20 cellular contexts compared by ENCODE assay signal in genomic region chr6:84309336-84309735, GRCh38.
A peak's percentile ranks its signal among the peaks of the same experiment; 100 is the strongest.
DNase-seq lines count a peak whose midpoint lies in the region; ATAC-seq, FAIRE-seq and TF ChIP-seq lines count a peak whose summit lies in the region.
"Had no signal": no experiment of that assay in that cellular context is flagged by ENCODE, and none has a peak within 500 bp of the region (broad histone marks: within the 10 kb centered on the region; RNA-seq: fewer than 3 reads in every experiment).

No MANE protein-coding gene starts in this region.

- no peak for TF ChIP-seq EP300 in K562 (IDR thresholded peaks at IDR 0.05; ENCODE audit: low read length)

- H3K9ac ChIP-seq in K562 (ENCODE audit: insufficient read depth in 1 of 2, low read depth in 2 of 2, low read length in 2 of 2): no peak overlapping the region
- H3K9ac ChIP-seq: BLaER1 had no signal

- H3K27ac Mint-ChIP-seq in effector memory CD8-positive, alpha-beta T cell: no peak overlapping the region
- no peak overlapping the region for H3K27ac Mint-ChIP-seq in activated T-helper 2 cell treated with anti-CD3 and anti-CD28 coated beads, Interferon-gamma antibody, Interleukin-2, Interleukin-4, amounts not matched to agents 10 μg/mL and 5 μg/mL and 100 μg/mL, durations not matched to agents 14 hours and 24 hours and 36 hours
- H3K27ac Mint-ChIP-seq: CD14-positive monocyte; CD4-positive, alpha-beta memory T cell; H9 had no signal

- no peaks in the 10 kb centered on the region for H4K20me1 ChIP-seq in K562 (replicated peaks; ENCODE audit: control insufficient read depth, insufficient read depth, low read length)
- H4K20me1 ChIP-seq: BLaER1 had no signal

- TF ChIP-seq CTCF in K562 (IDR thresholded peaks at IDR 0.05 in 2 of 3, conservative IDR thresholded peaks at IDR 0.05 in 1 of 3; ENCODE audit: insufficient read depth in 2 of 3, low read depth in 1 of 3, low read length in 3 of 3) (no peak), fibroblast of mammary gland (conservative IDR thresholded peaks at IDR 0.05; ENCODE audit: control insufficient read depth, insufficient read depth, low read depth, low read length) (no peak), foreskin keratinocyte (conservative IDR thresholded peaks at IDR 0.05) (no peak), WERI-Rb-1 (IDR thresholded peaks at IDR 0.05; ENCODE audit: low read depth, low read length) (no peak)

- H3K36me3 ChIP-seq in K562 (ENCODE audit: control insufficient read depth, insufficient read depth, low read length) (no peaks in the 10 kb centered on the region), WERI-Rb-1 (no peaks in the 10 kb centered on the region)
- H3K36me3 ChIP-seq: BLaER1 had no signal

- in situ Hi-C loops in K562 (cut with MboI): no loop called here

- H3K79me2 ChIP-seq in K562 (ENCODE audit: control insufficient read depth, insufficient read depth, low read length): no peaks in the 10 kb centered on the region

- no TSS peak for BruUV-seq in K562 (replicated peaks; lab: Mats Ljungman, UMichigan)

- peaks cover 0 to 3% of the 10 kb centered on the region in 2 donors for H3K9me3 Mint-ChIP-seq in effector memory CD8-positive, alpha-beta T cell
- no peaks in the 10 kb centered on the region for H3K9me3 Mint-ChIP-seq in activated T-helper 2 cell treated with anti-CD3 and anti-CD28 coated beads, Interferon-gamma antibody, Interleukin-2, Interleukin-4, amounts not matched to agents 10 μg/mL and 5 μg/mL and 100 μg/mL, durations not matched to agents 14 hours and 24 hours and 36 hours
- H3K9me3 Mint-ChIP-seq: CD4-positive, alpha-beta memory T cell; H9 had no signal

- DNase-seq in K562 (ENCODE audit: extremely low read depth in 1 of 4, low spot score in 3 of 4): no peak
- peak; percentile 15 for DNase-seq in fibroblast of mammary gland (ENCODE audit: low read depth)
- DNase-seq in myocyte (ENCODE audit: low read depth): peak; percentile 34
- no peak for DNase-seq in foreskin keratinocyte
- no peak for DNase-seq in effector memory CD8-positive, alpha-beta T cell
- DNase-seq in activated T-helper 2 cell treated with anti-CD3 and anti-CD28 coated beads, Interferon-gamma antibody, Interleukin-2, Interleukin-4, amounts not matched to agents 10 μg/mL and 5 μg/mL and 100 μg/mL, durations not matched to agents 14 hours and 24 hours and 36 hours (ENCODE audit: low spot score): no peak
- DNase-seq in WERI-Rb-1: no peak
- DNase-seq: CD4-positive, alpha-beta memory T cell; DMS153; DMS79; GDM1; H9; IMR-90 had no signal

- intact Hi-C loops in K562 (cut with micrococcal nuclease): no loop called here
- intact Hi-C loops in activated T-helper 2 cell treated with anti-CD3 and anti-CD28 coated beads, Interferon-gamma antibody, Interleukin-2, Interleukin-4, amounts not matched to agents 10 μg/mL and 5 μg/mL and 100 μg/mL, durations not matched to agents 14 hours and 24 hours and 36 hours (cut with micrococcal nuclease): no loop called here

- H3K27me3 ChIP-seq in K562 (ENCODE audit: control insufficient read depth in 2 of 2, insufficient read depth in 2 of 2, low read length in 2 of 2) (no peaks in the 10 kb centered on the region), foreskin keratinocyte (no peaks in the 10 kb centered on the region), WERI-Rb-1 (ENCODE audit: insufficient read depth, low read depth, severe bottlenecking) (no peaks in the 10 kb centered on the region)
- H3K27me3 ChIP-seq: BLaER1 had no signal

- POLR2A ChIA-PET in K562 (lab: Yijun Ruan, JAX): interaction anchor here (1.0 kb wide), 2 partner anchors 13 to 25 kb away, joined by 3 to 4 read pairs; no protein-coding TSS in a partner anchor

- no peak overlapping the region for H3K4me2 ChIP-seq in K562 (ENCODE audit: insufficient read depth, low read length)
- H3K4me2 ChIP-seq: A549, BLaER1 had no signal

- H3K4me1 ChIP-seq in K562 (replicated peaks in 1 of 2; ENCODE audit: control insufficient read depth in 2 of 2, insufficient read depth in 2 of 2, low read length in 2 of 2): no peaks in the 10 kb centered on the region; a peak in 1 of 5 replicates
- H3K4me1 ChIP-seq in foreskin keratinocyte: no peaks in the 10 kb centered on the region
- H3K4me1 ChIP-seq: A549, BLaER1 had no signal

- CTCF ChIA-PET in K562 (lab: Yijun Ruan, JAX; ENCODE audit: low intra/inter-chr PET ratio): no interaction called here

- WGBS in K562 (ENCODE audit: insufficient coverage, low coverage, missing lambda C conversion rate): 9% methylated on average over 2 of the region's 2 CpGs

- no peak for FAIRE-seq in K562 (lab: Jason Lieb, UNC)
- FAIRE-seq: A549, GM12892, GM18507, H1, HTR-8/SVneo had no signal

- H3K9me1 ChIP-seq in K562 (ENCODE audit: control insufficient read depth, insufficient read depth, low read length): no peaks in the 10 kb centered on the region

- no peak for TF ChIP-seq POLR2A in K562 (conservative IDR thresholded peaks at IDR 0.05)

- H3K4me3 ChIP-seq in K562: no peak overlapping the region
- no peak overlapping the region for H3K4me3 ChIP-seq in fibroblast of mammary gland (ENCODE audit: control insufficient read depth, low read depth, low read length)
- H3K4me3 ChIP-seq in WERI-Rb-1 (ENCODE audit: low read depth, low read length): no peak overlapping the region
- H3K4me3 ChIP-seq: A549, BLaER1 had no signal

- no peaks in the 10 kb centered on the region for H3K4me1 Mint-ChIP-seq in effector memory CD8-positive, alpha-beta T cell (ENCODE audit: low read depth in 2 of 2)
- H3K4me1 Mint-ChIP-seq in activated T-helper 2 cell treated with anti-CD3 and anti-CD28 coated beads, Interferon-gamma antibody, Interleukin-2, Interleukin-4, amounts not matched to agents 10 μg/mL and 5 μg/mL and 100 μg/mL, durations not matched to agents 14 hours and 24 hours and 36 hours (ENCODE audit: low read depth): no peaks in the 10 kb centered on the region
- H3K4me1 Mint-ChIP-seq: CD14-positive monocyte; CD4-positive, alpha-beta memory T cell; H9 had no signal

- H3K27ac ChIP-seq in K562 (ENCODE audit: extremely low read depth, low read depth, low read length): no peak overlapping the region
- H3K27ac ChIP-seq in foreskin keratinocyte: no peak overlapping the region
- H3K27ac ChIP-seq in WERI-Rb-1: no peak overlapping the region
- H3K27ac ChIP-seq: A549, BLaER1 had no signal

- no peaks in the 10 kb centered on the region for H3K9me3 ChIP-seq in K562 (replicated peaks; ENCODE audit: control insufficient read depth, insufficient read depth, low read depth, low read length)
- H3K9me3 ChIP-seq in WERI-Rb-1 (ENCODE audit: severe bottlenecking): no peaks in the 10 kb centered on the region
- H3K9me3 ChIP-seq: A549, BLaER1 had no signal

- TF ChIP-seq RAD21 in K562 (CRISPR knock-in tag; conservative IDR thresholded peaks at IDR 0.05 in 1 of 2, IDR thresholded peaks at IDR 0.05 in 1 of 2): no peak

- H2AFZ ChIP-seq in K562 (ENCODE audit: low read depth, low read length): peak overlapping the region; percentile 18

- no peak for ATAC-seq in K562
- no peak for ATAC-seq in foreskin keratinocyte
- no peak for ATAC-seq in effector memory CD8-positive, alpha-beta T cell (replicated peaks)
- ATAC-seq: A549 had no signal

- no peaks in the 10 kb centered on the region for H3K27me3 Mint-ChIP-seq in effector memory CD8-positive, alpha-beta T cell
- H3K27me3 Mint-ChIP-seq in activated T-helper 2 cell treated with anti-CD3 and anti-CD28 coated beads, Interferon-gamma antibody, Interleukin-2, Interleukin-4, amounts not matched to agents 10 μg/mL and 5 μg/mL and 100 μg/mL, durations not matched to agents 14 hours and 24 hours and 36 hours (ENCODE audit: low read depth): no peaks in the 10 kb centered on the region
- H3K27me3 Mint-ChIP-seq: CD4-positive, alpha-beta memory T cell had no signal

- peaks cover 3% of the 10 kb centered on the region for H3K36me3 Mint-ChIP-seq in effector memory CD8-positive, alpha-beta T cell (ENCODE audit: insufficient read depth)
- no peaks in the 10 kb centered on the region for H3K36me3 Mint-ChIP-seq in activated T-helper 2 cell treated with anti-CD3 and anti-CD28 coated beads, Interferon-gamma antibody, Interleukin-2, Interleukin-4, amounts not matched to agents 10 μg/mL and 5 μg/mL and 100 μg/mL, durations not matched to agents 14 hours and 24 hours and 36 hours (ENCODE audit: low read depth)
- H3K36me3 Mint-ChIP-seq: CD14-positive monocyte; CD4-positive, alpha-beta memory T cell had no signal

- no peak overlapping the region for H3K4me3 Mint-ChIP-seq in effector memory CD8-positive, alpha-beta T cell
- H3K4me3 Mint-ChIP-seq in activated T-helper 2 cell treated with anti-CD3 and anti-CD28 coated beads, Interferon-gamma antibody, Interleukin-2, Interleukin-4, amounts not matched to agents 10 μg/mL and 5 μg/mL and 100 μg/mL, durations not matched to agents 14 hours and 24 hours and 36 hours (ENCODE audit: low read depth): no peak overlapping the region
- H3K4me3 Mint-ChIP-seq: CD14-positive monocyte; CD4-positive, alpha-beta memory T cell; H9 had no signal

TF ChIP-seq in K562, 482 proteins besides CTCF, POLR2A, EP300 and RAD21 (continues in another document):
- TF ChIP-seq, protein P1, sequence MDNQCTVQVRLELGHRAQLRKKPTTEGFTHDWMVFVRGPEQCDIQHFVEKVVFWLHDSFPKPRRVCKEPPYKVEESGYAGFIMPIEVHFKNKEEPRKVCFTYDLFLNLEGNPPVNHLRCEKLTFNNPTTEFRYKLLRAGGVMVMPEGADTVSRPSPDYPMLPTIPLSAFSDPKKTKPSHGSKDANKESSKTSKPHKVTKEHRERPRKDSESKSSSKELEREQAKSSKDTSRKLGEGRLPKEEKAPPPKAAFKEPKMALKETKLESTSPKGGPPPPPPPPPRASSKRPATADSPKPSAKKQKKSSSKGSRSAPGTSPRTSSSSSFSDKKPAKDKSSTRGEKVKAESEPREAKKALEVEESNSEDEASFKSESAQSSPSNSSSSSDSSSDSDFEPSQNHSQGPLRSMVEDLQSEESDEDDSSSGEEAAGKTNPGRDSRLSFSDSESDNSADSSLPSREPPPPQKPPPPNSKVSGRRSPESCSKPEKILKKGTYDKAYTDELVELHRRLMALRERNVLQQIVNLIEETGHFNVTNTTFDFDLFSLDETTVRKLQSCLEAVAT (IDR thresholded peaks at IDR 0.05): no peak
- no peak for TF ChIP-seq TRIM24 (IDR thresholded peaks at IDR 0.05)
- TF ChIP-seq FOXA3 (CRISPR knock-in tag; conservative IDR thresholded peaks at IDR 0.05 in 1 of 2, IDR thresholded peaks at IDR 0.05 in 1 of 2): no peak
- TF ChIP-seq ZNF707 (CRISPR knock-in tag; conservative IDR thresholded peaks at IDR 0.05): no peak
- TF ChIP-seq, protein P2, sequence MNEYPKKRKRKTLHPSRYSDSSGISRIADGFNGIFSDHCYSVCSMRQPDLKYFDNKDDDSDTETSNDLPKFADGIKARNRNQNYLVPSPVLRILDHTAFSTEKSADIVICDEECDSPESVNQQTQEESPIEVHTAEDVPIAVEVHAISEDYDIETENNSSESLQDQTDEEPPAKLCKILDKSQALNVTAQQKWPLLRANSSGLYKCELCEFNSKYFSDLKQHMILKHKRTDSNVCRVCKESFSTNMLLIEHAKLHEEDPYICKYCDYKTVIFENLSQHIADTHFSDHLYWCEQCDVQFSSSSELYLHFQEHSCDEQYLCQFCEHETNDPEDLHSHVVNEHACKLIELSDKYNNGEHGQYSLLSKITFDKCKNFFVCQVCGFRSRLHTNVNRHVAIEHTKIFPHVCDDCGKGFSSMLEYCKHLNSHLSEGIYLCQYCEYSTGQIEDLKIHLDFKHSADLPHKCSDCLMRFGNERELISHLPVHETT (CRISPR knock-in tag; conservative IDR thresholded peaks at IDR 0.05 in 1 of 2, IDR thresholded peaks at IDR 0.05 in 1 of 2): no peak

Comparison
In these comparisons a context has a peak if more than half of its experiments do, and no peak if none do; other contexts are left out.
1. DNase-seq: peak in fibroblast of mammary gland (single experiment) and myocyte (single experiment); none in K562 (0 of 4), foreskin keratinocyte (0 of 2), effector memory CD8-positive, alpha-beta T cell (0 of 3), activated T-helper 2 cell treated with anti-CD3 and anti-CD28 coated beads, Interferon-gamma antibody, Interleukin-2, Interleukin-4, amounts not matched to agents 10 μg/mL and 5 μg/mL and 100 μg/mL, durations not matched to agents 14 hours and 24 hours and 36 hours (single experiment) and WERI-Rb-1 (single experiment).